Comparison of ENCODE assay signal across 10 cellular contexts in genomic region chr3:49244589-49245205, GRCh38. TPM values are rescaled to one million over a fixed set of nuclear protein-coding genes. Genes with fewer than 3 reads are reported as not detected.
DNase-seq lines count a peak whose midpoint lies in the region; ATAC-seq and TF ChIP-seq lines count a peak whose summit lies in the region.
"Had no signal": no experiment of that assay in that cellular context is flagged by ENCODE, and none has a peak within 500 bp of the region (broad histone marks: within the 10 kb centered on the region; RNA-seq: fewer than 3 reads in every experiment).

No MANE protein-coding gene starts in this region.

- BruUV-seq in Panc1 (replicated peaks; lab: Mats Ljungman, UMichigan) = no TSS peak

- peaks cover 1% of the 10 kb centered on the region for H3K27me3 Mint-ChIP-seq in GM23338 (ENCODE audit: insufficient read depth, low read depth, poor library complexity)

- H3K36me3 ChIP-seq in GM23338 (ENCODE audit: insufficient read depth) = no peaks in the 10 kb centered on the region
- H3K36me3 ChIP-seq in Panc1 (ENCODE audit: control insufficient read depth, insufficient read depth, low read length) = no peaks in the 10 kb centered on the region
- no peaks in the 10 kb centered on the region for H3K36me3 ChIP-seq in H7 (replicated peaks; ENCODE audit: control insufficient read depth, insufficient read depth, low read length)

- peaks cover 10% of the 10 kb centered on the region; the same call in 2 of the 3 replicates for H3K9me3 Mint-ChIP-seq in GM23338

- H3K27me3 ChIP-seq in GM23338 (ENCODE audit: insufficient read depth) (no peaks in the 10 kb centered on the region), Panc1 (ENCODE audit: control insufficient read depth, insufficient read depth, low read length) (no peaks in the 10 kb centered on the region), H7 (ENCODE audit: control insufficient read depth, insufficient read depth, low read length) (no peaks in the 10 kb centered on the region)

- H3K36me3 Mint-ChIP-seq in GM23338 (ENCODE audit: low read depth) = no peaks in the 10 kb centered on the region

- POLR2A ChIA-PET in Panc1 (lab: Charles Lee) = interaction anchor here (0.7 kb wide), 1 partner anchor 26 kb away, joined by 3 read pairs; no protein-coding TSS in a partner anchor

- no peaks in the 10 kb centered on the region for H3K4me1 ChIP-seq in GM23338 (ENCODE audit: insufficient read depth)
- no peaks in the 10 kb centered on the region for H3K4me1 ChIP-seq in Panc1 (ENCODE audit: control insufficient read depth, insufficient read depth, low read length)

- in situ Hi-C loops in Caki2 (cut with HindIII; ENCODE audit: low pct_unique_long_range_greater_than_20kb, low sequenced_read_pairs) = no loop called here
- in situ Hi-C loops in Panc1 (cut with HindIII; ENCODE audit: low pct_unique_long_range_greater_than_20kb, low sequenced_read_pairs) = no loop called here

- H3K4me2 ChIP-seq in GM23338 = no peak overlapping the region

- H4K20me1 ChIP-seq in GM23338 (replicated peaks; ENCODE audit: insufficient read depth) = no peaks in the 10 kb centered on the region

- no peak overlapping the region; the same call in 1 of the 2 replicates for H2AFZ ChIP-seq in GM23338

- ATAC-seq in GM23338 (peak; percentile 49), Panc1 (0 out of 2 replicates have a peak, but pooled peaks have one; percentile 30), GM18520 (IDR thresholded peaks at IDR 0.05; ENCODE audit: unreplicated experiment) (no peak), GM18868 (IDR thresholded peaks at IDR 0.05; ENCODE audit: unreplicated experiment) (no peak)

- peak in 1 of 2 experiments; percentile 27; a peak in 1 of 4 replicates for TF ChIP-seq CTCF in GM23338 (conservative IDR thresholded peaks at IDR 0.05; ENCODE audit: low read depth in 2 of 2)
- no peak for TF ChIP-seq CTCF in Panc1 (IDR thresholded peaks at IDR 0.05)

- no peak overlapping the region for H3K4me3 Mint-ChIP-seq in GM23338

- no peaks in the 10 kb centered on the region for H3K4me1 Mint-ChIP-seq in GM23338

- no peak overlapping the region for H3K27ac ChIP-seq in GM23338 (ENCODE audit: low read depth)
- H3K27ac ChIP-seq in Panc1 (ENCODE audit: low read length) = no peak overlapping the region

- DNase-seq in Caki2 (ENCODE audit: low read depth) (peak; percentile 52), GM23338 (ENCODE audit: low spot score) (no peak), Panc1 (ENCODE audit: low read depth, low spot score) (no peak), kidney tubule cell (ENCODE audit: low spot score) (peak; percentile 60), glomerular visceral epithelial cell (ENCODE audit: extremely low spot score) (no peak), H7 (no peak)
- DNase-seq: cerebellar nuclear complex had no signal

- no peaks in the 10 kb centered on the region for H3K9me2 ChIP-seq in GM23338 (ENCODE audit: insufficient read depth)

- H3K27ac Mint-ChIP-seq in GM23338 = no peak overlapping the region

- H3K79me2 ChIP-seq in GM23338 (replicated peaks; ENCODE audit: insufficient read depth) = no peaks in the 10 kb centered on the region

- no peaks in the 10 kb centered on the region for H3F3A ChIP-seq in GM23338 (replicated peaks; ENCODE audit: low read depth)

- CTCF ChIA-PET in Panc1 (lab: Charles Lee) = no interaction called here

- intact Hi-C loops in Panc1 (cut with micrococcal nuclease; ENCODE audit: unreplicated experiment) = no loop called here

- H3K9me3 ChIP-seq in Panc1 (ENCODE audit: control insufficient read depth, insufficient read depth, low read depth, low read length) = no peaks in the 10 kb centered on the region

- no peak overlapping the region for H3K4me3 ChIP-seq in GM23338
- no peak overlapping the region for H3K4me3 ChIP-seq in Panc1 (ENCODE audit: low read depth in 2 of 2, low read length in 2 of 2)
- H3K4me3 ChIP-seq in H7 (ENCODE audit: insufficient read depth, low read depth, low read length) = no peak overlapping the region
- H3K4me3 ChIP-seq: lung had no signal

TF ChIP-seq in GM23338, 12 proteins besides CTCF, POLR2A, EP300 and RAD21 (continues in another document):
- no peak for TF ChIP-seq CREB1 (CRISPR knock-in tag; IDR thresholded peaks at IDR 0.05; ENCODE audit: low read depth)
- TF ChIP-seq EZH2 (IDR thresholded peaks at IDR 0.05; ENCODE audit: low read depth, unreplicated experiment) = no peak
- TF ChIP-seq EZH2phosphoT487 (IDR thresholded peaks at IDR 0.05; ENCODE audit: unreplicated experiment) = no peak
- no peak for TF ChIP-seq ZNF114 (CRISPR knock-in tag; IDR thresholded peaks at IDR 0.05)
- TF ChIP-seq JUNB (IDR thresholded peaks at IDR 0.05; ENCODE audit: unreplicated experiment) = no peak
- TF ChIP-seq ZNF462 (CRISPR knock-in tag; IDR thresholded peaks at IDR 0.05) = no peak
- TF ChIP-seq ETS1 (IDR thresholded peaks at IDR 0.05) = no peak
- no peak for TF ChIP-seq NANOG (IDR thresholded peaks at IDR 0.05; ENCODE audit: borderline replicate concordance)
- no peak for TF ChIP-seq STAT1 (IDR thresholded peaks at IDR 0.05; ENCODE audit: unreplicated experiment)

RNA-seq across cellular contexts. Expression of gene C3orf62, which starts 32.3 kb away (rescaled TPM):
- total RNA-seq in Caki2 (2014; rRNA removed; shearing (Covaris generic); ENCODE audit: low replicate concordance) = 0.14 TPM in 1 of 2 replicates, not detected in the other
- 2.4 and 5.4 TPM in 2 replicates for total RNA-seq in GM23338 (2014; rRNA removed; shearing (Covaris generic))
- polyA plus RNA-seq in GM23338 (2016; fragmentation: Nextera tagmentation; extraction: Ambion mirVana) = 1.6 and 3.3 TPM in 2 replicates
- 2.3 TPM for total RNA-seq in Panc1 (2021; ENCODE audit: unreplicated experiment)
- 1.1 TPM for polyA plus RNA-seq in Panc1 (2012; ENCODE audit: insufficient read length)
- total RNA-seq in H7 (2014; rRNA removed; shearing (Covaris generic)) = 0.80 and 1.3 TPM in 2 replicates

Comparison
In these comparisons a context has a peak if more than half of its experiments do, and no peak if none do; other contexts are left out.
1. DNase-seq: peak in Caki2 (single experiment) and kidney tubule cell (single experiment); none in GM23338 (single experiment), Panc1 (single experiment), glomerular visceral epithelial cell (single experiment) and H7 (single experiment).
2. ATAC-seq: peak in GM23338 (single experiment) and Panc1 (single experiment); none in GM18520 (single experiment) and GM18868 (single experiment).